ENCODE assay signal across 1 cellular context in the genomic region with DNA sequence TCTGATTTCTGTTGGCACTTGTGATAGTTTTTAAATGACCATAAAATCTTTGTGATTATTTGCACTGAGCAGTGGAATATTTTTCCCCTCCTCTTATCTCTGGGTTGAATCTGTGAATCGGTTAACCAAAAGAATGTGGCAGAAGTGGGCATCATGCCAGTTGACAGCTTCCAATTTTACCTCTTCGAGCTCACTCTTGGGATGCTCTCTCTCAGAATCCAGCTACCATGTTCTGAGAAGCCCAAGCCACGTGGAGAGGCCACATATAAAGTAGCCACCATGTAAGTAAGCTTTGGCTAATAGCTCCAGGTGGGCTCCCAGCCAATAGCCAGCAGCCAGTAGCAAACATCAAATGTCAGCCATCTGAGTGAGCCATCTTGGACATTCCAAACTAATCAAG.
TF ChIP-seq lines count a peak whose summit lies in the region.

No MANE protein-coding gene starts in this region.

TF ChIP-seq in GM23338, 12 proteins besides CTCF, POLR2A, EP300 and RAD21 (continued from another document):
- TF ChIP-seq ZNF462 (CRISPR knock-in tag; IDR thresholded peaks at IDR 0.05), result no peak
